20 cellular contexts compared by ENCODE assay signal in genomic region chr4:122612540-122612939, GRCh38. TPM values are rescaled to one million over a fixed set of nuclear protein-coding genes. Genes with fewer than 3 reads are reported as not detected.
DNase-seq lines count a peak whose midpoint lies in the region; ATAC-seq and TF ChIP-seq lines count a peak whose summit lies in the region.
"Had no signal": no experiment of that assay in that cellular context is flagged by ENCODE, and none has a peak within 500 bp of the region (broad histone marks: within the 10 kb centered on the region; RNA-seq: fewer than 3 reads in every experiment).

No MANE protein-coding gene starts in this region.

- H3K14ac ChIP-seq in IMR-90 (replicated peaks; ENCODE audit: low read depth, low read length): no peak overlapping the region

- TF ChIP-seq RAD21 in IMR-90 (IDR thresholded peaks at IDR 0.05; ENCODE audit: low read length): no peak

- intact Hi-C loops in IMR-90 (cut with micrococcal nuclease): no loop called here

- no peak for TF ChIP-seq POLR2A in IMR-90 (IDR thresholded peaks at IDR 0.05; ENCODE audit: low read depth, low read length)

- no peak overlapping the region for H2BK5ac ChIP-seq in IMR-90 (ENCODE audit: low read depth, low read length, poor library complexity, severe bottlenecking)

- no peak for TF ChIP-seq CTCF in IMR-90 (conservative IDR thresholded peaks at IDR 0.05; ENCODE audit: low read depth, low read length)
- no peak for TF ChIP-seq CTCF in fibroblast of mammary gland (conservative IDR thresholded peaks at IDR 0.05; ENCODE audit: control insufficient read depth, insufficient read depth, low read depth, low read length)

- no peak overlapping the region for H3K4me3 Mint-ChIP-seq in stimulated activated naive CD8-positive, alpha-beta T cell treated with anti-CD3 and anti-CD28 coated beads, Interleukin-15, amount 100 ng/mL, for 72 hours

- H3K18ac ChIP-seq in IMR-90 (ENCODE audit: low read depth, low read length): no peak overlapping the region

- no peak overlapping the region for H3K23ac ChIP-seq in IMR-90 (ENCODE audit: low read depth, low read length)

- H3K79me1 ChIP-seq in IMR-90 (ENCODE audit: low read depth in 1 of 2, low read length in 2 of 2): no peaks in the 10 kb centered on the region

- dilution Hi-C loops in IMR-90 (cut with HindIII; ENCODE audit: low sequenced_read_pairs, unreplicated experiment): loop anchor here (25.0 kb wide), 1 partner anchor 300 kb away; the partner anchor contains the start of gene NUDT6

- no peak overlapping the region for H3K9ac ChIP-seq in IMR-90 (ENCODE audit: low read depth, low read length)
- H3K9ac ChIP-seq: KMS-11 had no signal

- H4K20me1 ChIP-seq in IMR-90 (ENCODE audit: insufficient read depth, low read length): no peaks in the 10 kb centered on the region

- H3K9me3 ChIP-seq in IMR-90 (ENCODE audit: control insufficient read depth, insufficient read depth, low read length): no peaks in the 10 kb centered on the region
- H3K9me3 ChIP-seq: MG63 had no signal

- H3K27me3 Mint-ChIP-seq in stimulated activated naive CD8-positive, alpha-beta T cell treated with anti-CD3 and anti-CD28 coated beads, Interleukin-15, amount 100 ng/mL, for 72 hours: no peaks in the 10 kb centered on the region

- no peaks in the 10 kb centered on the region for H3K36me3 ChIP-seq in IMR-90 (ENCODE audit: control insufficient read depth, insufficient read depth, low read length)
- H3K36me3 ChIP-seq: MG63 had no signal

- H3K4me1 ChIP-seq in IMR-90 (ENCODE audit: control insufficient read depth, insufficient read depth, low read length): no peaks in the 10 kb centered on the region

- no peak overlapping the region for H2AK9ac ChIP-seq in IMR-90 (replicated peaks; ENCODE audit: low read depth, low read length, poor library complexity)

- no peak overlapping the region for H2BK15ac ChIP-seq in IMR-90 (ENCODE audit: low read depth, low read length)

- no peak overlapping the region for H3K4me2 ChIP-seq in IMR-90 (ENCODE audit: low read depth, low read length)
- H3K4me2 ChIP-seq: KMS-11 had no signal

- H3K4ac ChIP-seq in IMR-90 (ENCODE audit: low read depth, low read length): no peak overlapping the region

- 100% methylated on average over 1 of the region's 3 CpGs; no CpG with 5 or more reads in 1 of the 2 experiments for WGBS in IMR-90 (ENCODE audit: extremely low coverage in 2 of 2, insufficient read length in 1 of 2), 2 experiments

- H2BK20ac ChIP-seq in IMR-90 (ENCODE audit: low read depth, low read length): no peak overlapping the region

- H3K9me1 ChIP-seq in IMR-90 (ENCODE audit: insufficient read depth, low read length): no peaks in the 10 kb centered on the region

- no peak overlapping the region for H2AFZ ChIP-seq in IMR-90 (replicated peaks; ENCODE audit: low read length, poor library complexity)

- peak; percentile 13 for DNase-seq in EH (ENCODE audit: low read depth)
- peak; percentile 45 for DNase-seq in IMR-90
- peak; percentile 47 for DNase-seq in amniotic epithelial cell (ENCODE audit: low read depth)
- peak; percentile 55 for DNase-seq in fibroblast of mammary gland (ENCODE audit: low read depth)
- DNase-seq in stimulated activated naive CD8-positive, alpha-beta T cell treated with anti-CD3 and anti-CD28 coated beads, Interleukin-15, amount 100 ng/mL, for 72 hours: no peak
- DNase-seq in NCI-H226: no peak
- DNase-seq: DMS 273 treated with DMSO at 0.1 percent for 48 hours, EL, H7, MG63, NCI-H1092, NCI-H2081 treated with DMSO at 0.1 percent for 48 hours, NCI-H510A treated with DMSO at 0.1 percent for 48 hours, NCI-H82, Right ventricle myocardium superior had no signal

- H3K56ac ChIP-seq in IMR-90 (ENCODE audit: extremely low read depth, insufficient read depth, low read length): no peak overlapping the region

- no peak overlapping the region for H4K5ac ChIP-seq in IMR-90 (ENCODE audit: low read depth, low read length)

- no peak overlapping the region for H2BK120ac ChIP-seq in IMR-90 (ENCODE audit: low read depth, low read length)

- in situ Hi-C loops in IMR-90 (cut with MboI; ENCODE audit: low sequenced_read_pairs): no loop called here

- H3K4me1 Mint-ChIP-seq in stimulated activated naive CD8-positive, alpha-beta T cell treated with anti-CD3 and anti-CD28 coated beads, Interleukin-15, amount 100 ng/mL, for 72 hours: peaks cover 9% of the 10 kb centered on the region

- H3K27ac Mint-ChIP-seq in stimulated activated naive CD8-positive, alpha-beta T cell treated with anti-CD3 and anti-CD28 coated beads, Interleukin-15, amount 100 ng/mL, for 72 hours: no peak overlapping the region

- POLR2A ChIA-PET in IMR-90 (lab: Charles Lee; ENCODE audit: unreplicated experiment): no interaction called here

- no peak overlapping the region for H3K27ac ChIP-seq in IMR-90 (ENCODE audit: insufficient read depth, low read length)
- H3K27ac ChIP-seq: C4-2B, KMS-11 had no signal

- no peak overlapping the region for H2AK5ac ChIP-seq in IMR-90 (ENCODE audit: low read depth, low read length)

- no TSS peak for BruUV-seq in IMR-90 (replicated peaks; lab: Mats Ljungman, UMichigan)

- no peaks in the 10 kb centered on the region for H3K27me3 ChIP-seq in IMR-90 (ENCODE audit: control insufficient read depth, insufficient read depth, low read length)
- H3K27me3 ChIP-seq: MG63 had no signal

- no peaks in the 10 kb centered on the region for H3K9me3 Mint-ChIP-seq in stimulated activated naive CD8-positive, alpha-beta T cell treated with anti-CD3 and anti-CD28 coated beads, Interleukin-15, amount 100 ng/mL, for 72 hours

- ATAC-seq in IMR-90 (ENCODE audit: low read depth) (no peak), HG02870 (IDR thresholded peaks at IDR 0.05; ENCODE audit: unreplicated experiment) (no peak), HG03571 (IDR thresholded peaks at IDR 0.05; ENCODE audit: unreplicated experiment) (no peak)
- no peak for ATAC-seq in stimulated activated naive CD8-positive, alpha-beta T cell treated with anti-CD3 and anti-CD28 coated beads, Interleukin-15, amount 100 ng/mL, for 72 hours

- CTCF ChIA-PET in IMR-90 (lab: Yijun Ruan, JAX): no interaction called here

- H3K4me3 ChIP-seq in IMR-90 (ENCODE audit: insufficient read depth, low read depth, low read length) (no peak overlapping the region), fibroblast of mammary gland (ENCODE audit: control insufficient read depth, low read depth, low read length) (no peak overlapping the region)
- H3K4me3 ChIP-seq: MG63 had no signal

- H4K8ac ChIP-seq in IMR-90 (ENCODE audit: low read depth in 2 of 2, low read length in 2 of 2): no peak overlapping the region

- no peak overlapping the region for H4K91ac ChIP-seq in IMR-90 (ENCODE audit: insufficient read depth, low read depth, low read length)

TF ChIP-seq in IMR-90, 13 proteins besides CTCF, POLR2A, EP300 and RAD21:
- TF ChIP-seq, protein P1, sequence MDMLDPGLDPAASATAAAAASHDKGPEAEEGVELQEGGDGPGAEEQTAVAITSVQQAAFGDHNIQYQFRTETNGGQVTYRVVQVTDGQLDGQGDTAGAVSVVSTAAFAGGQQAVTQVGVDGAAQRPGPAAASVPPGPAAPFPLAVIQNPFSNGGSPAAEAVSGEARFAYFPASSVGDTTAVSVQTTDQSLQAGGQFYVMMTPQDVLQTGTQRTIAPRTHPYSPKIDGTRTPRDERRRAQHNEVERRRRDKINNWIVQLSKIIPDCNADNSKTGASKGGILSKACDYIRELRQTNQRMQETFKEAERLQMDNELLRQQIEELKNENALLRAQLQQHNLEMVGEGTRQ (IDR thresholded peaks at IDR 0.05; ENCODE audit: low read depth, low read length): no peak
- TF ChIP-seq CHD1 (IDR thresholded peaks at IDR 0.05; ENCODE audit: low read depth, low read length) (no peak), MXI1 (IDR thresholded peaks at IDR 0.05; ENCODE audit: borderline replicate concordance, low read depth, low read length) (no peak), BHLHE40 (IDR thresholded peaks at IDR 0.05; ENCODE audit: low read depth, low read length) (no peak), SMC3 (IDR thresholded peaks at IDR 0.05; ENCODE audit: low read depth, low read length) (no peak), MAZ (IDR thresholded peaks at IDR 0.05; ENCODE audit: borderline replicate concordance, low read depth, low read length) (no peak), MAFK (IDR thresholded peaks at IDR 0.05; ENCODE audit: low read depth, low read length) (no peak), RCOR1 (IDR thresholded peaks at IDR 0.05; ENCODE audit: insufficient replicate concordance, low read length) (no peak), NFE2L2 (IDR thresholded peaks at IDR 0.05; ENCODE audit: low read depth, low read length) (no peak), CEBPB (IDR thresholded peaks at IDR 0.05; ENCODE audit: low read depth, low read length) (no peak), FOS (IDR thresholded peaks at IDR 0.05; ENCODE audit: low read depth, low read length) (no peak), RFX5 (IDR thresholded peaks at IDR 0.05; ENCODE audit: low read depth, low read length) (no peak)
- TF ChIP-seq, protein P2, sequence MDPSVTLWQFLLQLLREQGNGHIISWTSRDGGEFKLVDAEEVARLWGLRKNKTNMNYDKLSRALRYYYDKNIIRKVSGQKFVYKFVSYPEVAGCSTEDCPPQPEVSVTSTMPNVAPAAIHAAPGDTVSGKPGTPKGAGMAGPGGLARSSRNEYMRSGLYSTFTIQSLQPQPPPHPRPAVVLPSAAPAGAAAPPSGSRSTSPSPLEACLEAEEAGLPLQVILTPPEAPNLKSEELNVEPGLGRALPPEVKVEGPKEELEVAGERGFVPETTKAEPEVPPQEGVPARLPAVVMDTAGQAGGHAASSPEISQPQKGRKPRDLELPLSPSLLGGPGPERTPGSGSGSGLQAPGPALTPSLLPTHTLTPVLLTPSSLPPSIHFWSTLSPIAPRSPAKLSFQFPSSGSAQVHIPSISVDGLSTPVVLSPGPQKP (IDR thresholded peaks at IDR 0.05; ENCODE audit: borderline replicate concordance, low read depth, low read length): no peak

RNA-seq across cellular contexts. Expression of gene IL21, which starts 8.3 kb away (rescaled TPM):
- total RNA-seq in IMR-90 (2012; rRNA removed): not detected in 2 replicates
- polyA plus RNA-seq in IMR-90 (2012; rRNA removed): not detected in 2 replicates
- not detected in 2 replicates for polyA plus RNA-seq in IMR-90 (2012; cell fraction: cytosol; rRNA removed)
- not detected in 2 replicates for polyA plus RNA-seq in IMR-90 (2012; cell fraction: nucleus; rRNA removed; ENCODE audit: low replicate concordance)
- total RNA-seq: A673, H7, Right ventricle myocardium superior had no signal

Comparison
In these comparisons a context has a peak if more than half of its experiments do, and no peak if none do; other contexts are left out.
1. DNase-seq: peak in EH (single experiment), IMR-90 (single experiment), amniotic epithelial cell (single experiment) and fibroblast of mammary gland (single experiment); none in stimulated activated naive CD8-positive, alpha-beta T cell treated with anti-CD3 and anti-CD28 coated beads, Interleukin-15, amount 100 ng/mL, for 72 hours (0 of 2) and NCI-H226 (single experiment).